In genomic region chr5:81422671-81423070, GRCh38 we compare ENCODE assay signal across 1 cellular context.
TF ChIP-seq lines count a peak whose summit lies in the region.

No MANE protein-coding gene starts in this region.

TF ChIP-seq in GM23338, 12 proteins besides CTCF, POLR2A, EP300 and RAD21 (continued from another document):
- TF ChIP-seq REST (IDR thresholded peaks at IDR 0.05; ENCODE audit: unreplicated experiment) (no peak), STAT1 (IDR thresholded peaks at IDR 0.05; ENCODE audit: unreplicated experiment) (no peak), NANOG (IDR thresholded peaks at IDR 0.05; ENCODE audit: borderline replicate concordance) (no peak), POLR2AphosphoS5 (IDR thresholded peaks at IDR 0.05; ENCODE audit: low read depth) (no peak), CREB1 (CRISPR knock-in tag; IDR thresholded peaks at IDR 0.05; ENCODE audit: low read depth) (no peak), JUNB (IDR thresholded peaks at IDR 0.05; ENCODE audit: unreplicated experiment) (no peak), EZH2phosphoT487 (IDR thresholded peaks at IDR 0.05; ENCODE audit: unreplicated experiment) (no peak), ETS1 (IDR thresholded peaks at IDR 0.05) (no peak)
TF ChIP-seq in GM23338: peak in this region for 0.
